ENCODE assay signal across 8 cellular contexts in the genomic region with DNA sequence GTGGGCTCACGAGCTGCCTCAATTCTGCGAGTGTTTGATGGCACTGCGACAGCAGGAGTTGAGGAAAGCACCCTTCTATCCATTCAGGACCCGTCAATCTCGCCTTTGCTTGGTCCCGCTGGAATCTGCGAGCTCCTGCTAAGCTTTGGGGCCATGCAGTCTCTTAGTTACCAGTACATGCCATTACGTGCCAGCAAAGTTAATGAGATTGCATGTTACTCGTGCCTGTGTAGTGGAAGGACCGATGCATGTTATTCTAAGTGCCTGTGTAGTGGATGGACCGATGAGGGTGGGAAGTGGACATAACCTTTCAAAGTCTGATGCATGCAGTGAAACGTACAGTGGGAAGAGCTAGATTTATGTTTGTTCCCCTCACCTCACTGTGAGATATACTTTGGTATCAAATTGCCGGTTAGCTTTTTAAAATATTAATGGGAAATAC. TPM values are rescaled to one million over a fixed set of nuclear protein-coding genes. Genes with fewer than 3 reads are reported as not detected.
DNase-seq lines count a peak whose midpoint lies in the region; ATAC-seq and TF ChIP-seq lines count a peak whose summit lies in the region.

No MANE protein-coding gene starts in this region.

- H3K36me3 ChIP-seq in lower lobe of right lung (peaks cover 43% of the 10 kb centered on the region), transverse colon (peaks cover 0 to 31% (median 15%) of the 10 kb centered on the region in 4 donors)

- peak overlapping the region; percentile 97 for H3K4me3 Mint-ChIP-seq in activated CD4-positive, alpha-beta T cell treated with anti-CD3 and anti-CD28 coated beads, Interleukin-2, amount 10 ng/mL, durations not matched to agents 7 days and 5 days

- H3K4me3 ChIP-seq in coronary artery, result peak overlapping the region; percentile 97
- peak overlapping the region; percentile 94 for H3K4me3 ChIP-seq in lower lobe of right lung
- H3K4me3 ChIP-seq in transverse colon, result peak overlapping the region; percentile 63 to 82 (median 67)

- H3K9me3 ChIP-seq in lower lobe of right lung (no peaks in the 10 kb centered on the region), transverse colon (no peaks in the 10 kb centered on the region)

- no peaks in the 10 kb centered on the region for H3K27me3 ChIP-seq in lower lobe of right lung (ENCODE audit: low read depth)
- H3K27me3 ChIP-seq in transverse colon, result no peaks in the 10 kb centered on the region

- H3K27me3 Mint-ChIP-seq in activated CD4-positive, alpha-beta T cell treated with anti-CD3 and anti-CD28 coated beads, Interleukin-2, amount 10 ng/mL, durations not matched to agents 7 days and 5 days, result no peaks in the 10 kb centered on the region

- peaks cover 52% of the 10 kb centered on the region for H3K4me1 Mint-ChIP-seq in activated CD4-positive, alpha-beta T cell treated with anti-CD3 and anti-CD28 coated beads, Interleukin-2, amount 10 ng/mL, durations not matched to agents 7 days and 5 days

- no peak for TF ChIP-seq POLR2A in transverse colon (IDR thresholded peaks at IDR 0.05)

- intact Hi-C loops in lower lobe of right lung (cut with DNase I) (no loop called here), transverse colon (cut with DNase I; ENCODE audit: low total_unique reads) (no loop called here)

- H3K4me1 ChIP-seq in lower lobe of right lung, result peaks cover 30% of the 10 kb centered on the region
- peaks cover 5 to 26% (median 20%) of the 10 kb centered on the region in 4 donors for H3K4me1 ChIP-seq in transverse colon

- CTCF ChIA-PET in activated CD4-positive, alpha-beta T cell treated with anti-CD3 and anti-CD28 coated beads, Interleukin-2, amount 10 ng/mL, durations not matched to agents 7 days and 5 days (lab: Charles Lee), result interaction anchor here (0.6 to 1.4 kb wide), 4 partner anchors 8 to 89 kb away, joined by 3 to 7 read pairs (median 4); no protein-coding TSS in a partner anchor

- H3K27ac ChIP-seq in coronary artery (peak overlapping the region; percentile 91 to 95), lower lobe of right lung (peak overlapping the region; percentile 91), transverse colon (peak overlapping the region; percentile 84 to 92 (median 90))

- H3K27ac Mint-ChIP-seq in activated CD4-positive, alpha-beta T cell treated with anti-CD3 and anti-CD28 coated beads, Interleukin-2, amount 10 ng/mL, durations not matched to agents 7 days and 5 days, result peak overlapping the region; percentile 97

- in situ Hi-C loops in transverse colon (cut with MboI; ENCODE audit: low pct_ligation_motif_present in 1 of 4, low pct_unique_long_range_greater_than_20kb in 1 of 4, low sequenced_read_pairs in 3 of 4), result loop anchor here in 3 of 4 donors (25.0 kb wide), 3 partner anchors 262 to 662 kb away; a partner anchor contains a TSS

- peaks cover 49% of the 10 kb centered on the region for H3K36me3 Mint-ChIP-seq in activated CD4-positive, alpha-beta T cell treated with anti-CD3 and anti-CD28 coated beads, Interleukin-2, amount 10 ng/mL, durations not matched to agents 7 days and 5 days (ENCODE audit: low read depth)

- no peak for DNase-seq in activated CD4-positive, alpha-beta T cell treated with anti-CD3 and anti-CD28 coated beads, Interleukin-2, amount 10 ng/mL, durations not matched to agents 7 days and 5 days
- no peak for DNase-seq in activated CD4-positive, alpha-beta T cell treated with anti-CD3 and anti-CD28 coated beads, Interleukin-2, amount 50 U/mL, for 48 hours
- DNase-seq in NCI-H69 (lab: John Stamatoyannopoulos, UW) (peak; percentile 56), coronary artery (ENCODE audit: low spot score) (no peak), lower lobe of right lung (no peak), transverse colon (no peak), NCI-H526 treated with DMSO at 0.1 percent for 48 hours (lab: John Stamatoyannopoulos, UW) (no peak)
- DNase-seq in stimulated activated naive CD4-positive, alpha-beta T cell treated with Interleukin-2 at 50 U/mL for 16 hours (lab: John Stamatoyannopoulos, UW), result no peak

- WGBS in transverse colon (ENCODE audit: low coverage in 1 of 2), 2 donors, result 1 to 10% methylated on average over 2 to 13 of the region's 13 CpGs

- TF ChIP-seq CTCF in coronary artery (IDR thresholded peaks at IDR 0.05) (no peak), lower lobe of right lung (IDR thresholded peaks at IDR 0.05) (no peak), transverse colon (IDR thresholded peaks at IDR 0.05) (no peak)

- POLR2A ChIA-PET in activated CD4-positive, alpha-beta T cell treated with anti-CD3 and anti-CD28 coated beads, Interleukin-2, amount 10 ng/mL, durations not matched to agents 7 days and 5 days (lab: Charles Lee), result no interaction called here

- no peaks in the 10 kb centered on the region for H3K9me3 Mint-ChIP-seq in activated CD4-positive, alpha-beta T cell treated with anti-CD3 and anti-CD28 coated beads, Interleukin-2, amount 10 ng/mL, durations not matched to agents 7 days and 5 days

- ATAC-seq in lower lobe of right lung, result peak; percentile 41 to 50

- no peak for TF ChIP-seq EP300 in transverse colon (IDR thresholded peaks at IDR 0.05; ENCODE audit: low read depth)

RNA-seq across cellular contexts. Expression of a gene that starts 0.6 kb away (rescaled TPM):
- 1,000 to 10,000 TPM; 1,755 to 1,802 TPM for total RNA-seq in activated CD4-positive, alpha-beta T cell treated with anti-CD3 and anti-CD28 coated beads, Interleukin-2, amount 10 ng/mL, durations not matched to agents 7 days and 5 days
- 1,447 TPM for total RNA-seq in lower lobe of right lung
- total RNA-seq in transverse colon, result 1,000 to 10,000 TPM in 3 of 4 donors, 100 to 1,000 TPM in 1; 905 to 2,947 (median 1,612) TPM
